ENCODE assay signal across 8 cellular contexts in genomic region chr4:165301833-165302232, GRCh38. TPM values are rescaled to one million over a fixed set of nuclear protein-coding genes. Genes with fewer than 3 reads are reported as not detected.
DNase-seq lines count a peak whose midpoint lies in the region; ATAC-seq, FAIRE-seq and TF ChIP-seq lines count a peak whose summit lies in the region.

No MANE protein-coding gene starts in this region.

- BruUV-seq in OCI-LY7 (replicated peaks; lab: Mats Ljungman, UMichigan) = no TSS peak

- CTCF ChIA-PET in OCI-LY7 (lab: Charles Lee; ENCODE audit: unreplicated experiment) = no interaction called here

- peak overlapping the region; percentile 18 for H3K4me3 ChIP-seq in brain microvascular endothelial cell (ENCODE audit: low read depth, low read length)
- peak overlapping the region; percentile 15 for H3K4me3 ChIP-seq in psoas muscle
- no peak overlapping the region for H3K4me3 ChIP-seq in OCI-LY7 (ENCODE audit: low read depth, low read length, poor library complexity, severe bottlenecking)
- peak overlapping the region in 1 of 2 donors; percentile 44 for H3K4me3 ChIP-seq in kidney (ENCODE audit: low read length in 2 of 2)

- H2AFZ ChIP-seq in OCI-LY7 (ENCODE audit: low read length) = no peak overlapping the region

- H3K9ac ChIP-seq in kidney (ENCODE audit: low read length in 2 of 2) = no peak overlapping the region

- H3K27ac ChIP-seq in brain microvascular endothelial cell (no peak overlapping the region), psoas muscle (no peak overlapping the region), OCI-LY7 (ENCODE audit: low read depth, low read length, poor library complexity, severe bottlenecking) (no peak overlapping the region), kidney (ENCODE audit: low read depth in 2 of 2, low read length in 2 of 2) (no peak overlapping the region)

- intact Hi-C loops in psoas muscle (cut with DNase I) = no loop called here
- intact Hi-C loops in OCI-LY7 (cut with micrococcal nuclease; ENCODE audit: unreplicated experiment) = no loop called here
- intact Hi-C loops in kidney (cut with DNase I) = no loop called here

- no peaks in the 10 kb centered on the region for H3K27me3 ChIP-seq in brain microvascular endothelial cell (replicated peaks)
- H3K27me3 ChIP-seq in psoas muscle (ENCODE audit: insufficient read depth in 3 of 3, low read length in 2 of 3) = no peaks in the 10 kb centered on the region

- no peak for FAIRE-seq in kidney (lab: Jason Lieb, UNC)

- H3K9me3 ChIP-seq in psoas muscle (no peaks in the 10 kb centered on the region), OCI-LY7 (ENCODE audit: low read length) (no peaks in the 10 kb centered on the region), kidney (ENCODE audit: control insufficient read depth in 1 of 2, low read length in 2 of 2) (no peaks in the 10 kb centered on the region)

- H3K79me2 ChIP-seq in OCI-LY7 (ENCODE audit: insufficient read depth, low read depth, low read length) = no peaks in the 10 kb centered on the region

- POLR2A ChIA-PET in OCI-LY7 (lab: Charles Lee) = interaction anchor here (0.9 kb wide), 1 partner anchor 25 kb away, joined by 3 read pairs; the partner anchor contains the start of gene MSMO1

- in situ Hi-C loops in brain microvascular endothelial cell (cut with HindIII; ENCODE audit: low pct_ligation_motif_present, low sequenced_read_pairs) = no loop called here

- ATAC-seq in GM19467 (IDR thresholded peaks at IDR 0.05; ENCODE audit: unreplicated experiment) (peak; percentile 63), HG03565 (IDR thresholded peaks at IDR 0.05; ENCODE audit: unreplicated experiment) (peak; percentile 92), psoas muscle (no peak)

- H3K4me2 ChIP-seq in OCI-LY7 (ENCODE audit: low read length) = no peak overlapping the region

- no peaks in the 10 kb centered on the region for H3K9me2 ChIP-seq in OCI-LY7 (ENCODE audit: insufficient read depth, low read length)

- H4K20me1 ChIP-seq in OCI-LY7 (ENCODE audit: insufficient read depth, low read length) = no peaks in the 10 kb centered on the region

- DNase-seq in GDM1 (lab: John Stamatoyannopoulos, UW) = peak; percentile 1
- DNase-seq in brain microvascular endothelial cell = peak; percentile 16
- DNase-seq in psoas muscle = no peak
- DNase-seq in cortex of kidney (lab: John Stamatoyannopoulos, UW) = no peak
- DNase-seq in OCI-LY7 (ENCODE audit: low spot score) = no peak
- DNase-seq in kidney = no peak

- H3K36me3 ChIP-seq in brain microvascular endothelial cell (replicated peaks) = no peaks in the 10 kb centered on the region
- peaks cover 0 to 8% of the 10 kb centered on the region in 2 donors for H3K36me3 ChIP-seq in psoas muscle (ENCODE audit: insufficient read depth in 1 of 2, low read depth in 1 of 2)
- peaks cover 23% of the 10 kb centered on the region for H3K36me3 ChIP-seq in OCI-LY7 (ENCODE audit: insufficient read depth, low read length)
- H3K36me3 ChIP-seq in kidney (ENCODE audit: control insufficient read depth in 1 of 2, insufficient read depth in 2 of 2, low read length in 2 of 2) = peaks cover 0 to 3% of the 10 kb centered on the region in 2 donors

- WGBS in psoas muscle, 3 donors = 23 to 44% (median 35%) methylated on average over 1 of the region's 1 CpG

- H3K4me1 ChIP-seq in psoas muscle = no peaks in the 10 kb centered on the region
- H3K4me1 ChIP-seq in OCI-LY7 (ENCODE audit: insufficient read depth, low read length, poor library complexity, severe bottlenecking) = no peaks in the 10 kb centered on the region
- peaks cover 0 to 2% of the 10 kb centered on the region in 2 donors for H3K4me1 ChIP-seq in kidney (ENCODE audit: control insufficient read depth in 1 of 2, insufficient read depth in 1 of 2, low read depth in 1 of 2, low read length in 2 of 2)

- TF ChIP-seq CTCF in brain microvascular endothelial cell (IDR thresholded peaks at IDR 0.05; ENCODE audit: low read depth, low read length, missing control alignments) (no peak), psoas muscle (IDR thresholded peaks at IDR 0.05) (no peak), OCI-LY7 (conservative IDR thresholded peaks at IDR 0.05; ENCODE audit: low read length) (no peak), kidney (IDR thresholded peaks at IDR 0.05; ENCODE audit: borderline replicate concordance, extremely low read depth, insufficient read depth) (no peak)

RNA-seq across cellular contexts. Expression of gene MSMO1, which starts 25.6 kb away (rescaled TPM):
- 1 to 10 TPM; 2.9 to 5.9 (median 4.0) TPM for total RNA-seq in psoas muscle
- polyA plus RNA-seq in psoas muscle = 1 to 10 TPM; 4.0 to 5.2 (median 4.9) TPM
- 36.3 and 41.6 TPM in 2 replicates for total RNA-seq in OCI-LY7 (2014; rRNA removed; shearing (Covaris generic))
- total RNA-seq in OCI-LY7 (2022) = 88.0 and 91.5 TPM in 2 replicates
- 32.4 TPM for total RNA-seq in kidney
- polyA plus RNA-seq in kidney (ENCODE audit: insufficient read depth, low read depth, low replicate concordance) = 91.4 TPM

Comparison
In these comparisons a context has a peak if more than half of its experiments do, and no peak if none do; other contexts are left out.
1. DNase-seq: peak in GDM1 (single experiment) and brain microvascular endothelial cell (single experiment); none in psoas muscle (0 of 2), cortex of kidney (single experiment), OCI-LY7 (single experiment) and kidney (single experiment).
2. ATAC-seq: peak in GM19467 (single experiment) and HG03565 (single experiment); none in psoas muscle (0 of 4).